In the genomic region with DNA sequence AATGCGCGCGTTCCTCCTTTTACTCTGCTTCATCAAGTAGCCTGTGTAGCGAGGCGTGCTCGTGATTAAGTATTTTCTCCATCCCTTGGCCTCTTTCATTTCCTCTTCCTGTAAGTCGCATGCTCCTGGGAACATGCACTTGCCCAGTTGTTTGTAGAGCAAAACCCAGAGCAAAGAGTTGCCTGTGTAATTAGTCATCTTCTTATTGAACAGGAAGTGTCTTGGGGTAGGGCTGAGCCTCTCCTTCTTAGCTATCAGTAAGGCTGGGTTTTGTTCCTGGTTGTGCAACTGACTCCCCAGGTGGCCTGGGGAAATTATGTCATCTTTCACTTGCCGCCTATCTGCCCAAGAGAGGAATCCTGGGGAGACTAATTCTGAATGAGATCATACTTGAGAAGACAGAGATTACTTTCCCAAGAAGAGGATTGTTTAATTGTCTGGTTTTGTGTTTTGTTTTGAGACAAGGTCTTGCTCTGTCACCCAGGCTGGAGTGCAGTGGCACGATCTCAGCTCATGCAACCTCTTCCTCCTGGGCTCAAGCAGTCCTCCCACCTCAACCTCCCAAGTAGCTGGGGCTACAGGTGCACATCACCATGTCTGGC, we compare ENCODE assay signal across 9 cellular contexts. TPM values are rescaled to one million over a fixed set of nuclear protein-coding genes. Genes with fewer than 3 reads are reported as not detected.
DNase-seq lines count a peak whose midpoint lies in the region; ATAC-seq and TF ChIP-seq lines count a peak whose summit lies in the region.
"Had no signal": no experiment of that assay in that cellular context is flagged by ENCODE, and none has a peak within 500 bp of the region (broad histone marks: within the 10 kb centered on the region; RNA-seq: fewer than 3 reads in every experiment).

No MANE protein-coding gene starts in this region.

- no peaks in the 10 kb centered on the region for H3K79me2 ChIP-seq in Loucy (ENCODE audit: insufficient read depth, low read length)

- peaks cover 12% of the 10 kb centered on the region for H3K4me1 Mint-ChIP-seq in activated CD8-positive, alpha-beta memory T cell treated with anti-CD3 and anti-CD28 coated beads, Interleukin-2, amount 10 ng/mL, durations not matched to agents 7 days and 5 days

- CTCF ChIA-PET in activated CD8-positive, alpha-beta memory T cell treated with anti-CD3 and anti-CD28 coated beads, Interleukin-2, amount 10 ng/mL, durations not matched to agents 7 days and 5 days (lab: Charles Lee), result no interaction called here
- CTCF ChIA-PET in HEK293 (lab: Yijun Ruan, JAX), result interaction anchor here (1.4 kb wide), 1 partner anchor 21 kb away, joined by 5 read pairs; no protein-coding TSS in a partner anchor

- peak; percentile 65 for DNase-seq in activated CD8-positive, alpha-beta memory T cell treated with anti-CD3 and anti-CD28 coated beads, Interleukin-2, amount 10 ng/mL, durations not matched to agents 7 days and 5 days
- DNase-seq in activated CD8-positive, alpha-beta memory T cell treated with anti-CD3 and anti-CD28 coated beads, Interleukin-2, amount 50 U/mL, for 4 hours, result no peak
- DNase-seq in activated T-cell treated with anti-CD3 and anti-CD28 coated beads, Interleukin-2, amount 50 U/mL, for 48 hours, result peak; percentile 50 to 58
- peak in 2 of 3 donors; percentile 40 to 57 for DNase-seq in right cardiac atrium
- peak; percentile 1 to 40 for DNase-seq in stimulated activated CD8-positive, alpha-beta memory T cell treated with anti-CD3 and anti-CD28 coated beads, Interleukin-15, amount 100 ng/mL, for 48 hours (ENCODE audit: low read depth in 2 of 2)
- no peak for DNase-seq in cerebellum (ENCODE audit: low spot score)

- H3K36me3 Mint-ChIP-seq in activated CD8-positive, alpha-beta memory T cell treated with anti-CD3 and anti-CD28 coated beads, Interleukin-2, amount 10 ng/mL, durations not matched to agents 7 days and 5 days, result peaks cover 3% of the 10 kb centered on the region

- H3K27ac Mint-ChIP-seq in activated CD8-positive, alpha-beta memory T cell treated with anti-CD3 and anti-CD28 coated beads, Interleukin-2, amount 10 ng/mL, durations not matched to agents 7 days and 5 days, result peak overlapping the region; percentile 75

- peak overlapping the region; percentile 83 for H2AFZ ChIP-seq in Loucy (ENCODE audit: low read length)

- H3K27ac ChIP-seq in HEK293 (ENCODE audit: extremely low read depth, low read depth, low read length), result no peak overlapping the region; the same call in 1 of the 2 replicates
- H3K27ac ChIP-seq in right cardiac atrium (ENCODE audit: low read length), result no peak overlapping the region

- H3K9me3 Mint-ChIP-seq in activated CD8-positive, alpha-beta memory T cell treated with anti-CD3 and anti-CD28 coated beads, Interleukin-2, amount 10 ng/mL, durations not matched to agents 7 days and 5 days (ENCODE audit: low read depth), result no peaks in the 10 kb centered on the region

- WGBS in right cardiac atrium, result 34% methylated on average over 9 of the region's 9 CpGs

- TF ChIP-seq CTCF in HEK293 (tag by site-specific recombination; IDR thresholded peaks at IDR 0.05) (no peak), Loucy (conservative IDR thresholded peaks at IDR 0.05; ENCODE audit: low read length) (no peak)

- POLR2A ChIA-PET in HEK293 (lab: Yijun Ruan, JAX), result no interaction called here

- no peak overlapping the region for H3K9ac ChIP-seq in Loucy (ENCODE audit: low read depth, low read length, poor library complexity, severe bottlenecking)

- no peak overlapping the region for H3K4me3 Mint-ChIP-seq in activated CD8-positive, alpha-beta memory T cell treated with anti-CD3 and anti-CD28 coated beads, Interleukin-2, amount 10 ng/mL, durations not matched to agents 7 days and 5 days

- H3K4me1 ChIP-seq in HEK293 (ENCODE audit: control insufficient read depth, insufficient read depth, low read length) (no peaks in the 10 kb centered on the region), Loucy (ENCODE audit: insufficient read depth, low read length, poor library complexity, severe bottlenecking) (peaks cover 9% of the 10 kb centered on the region), right cardiac atrium (ENCODE audit: control insufficient read depth, insufficient read depth, low read length) (no peaks in the 10 kb centered on the region)

- H3K27me3 Mint-ChIP-seq in activated CD8-positive, alpha-beta memory T cell treated with anti-CD3 and anti-CD28 coated beads, Interleukin-2, amount 10 ng/mL, durations not matched to agents 7 days and 5 days, result peaks cover 2% of the 10 kb centered on the region

- peak overlapping the region; percentile 13 for H3K4me2 ChIP-seq in Loucy (ENCODE audit: low read depth, low read length, poor library complexity, severe bottlenecking)

- H3K27me3 ChIP-seq in Loucy (ENCODE audit: insufficient read depth, low read length, poor library complexity, severe bottlenecking) (no peaks in the 10 kb centered on the region), right cardiac atrium (ENCODE audit: control insufficient read depth, insufficient read depth) (no peaks in the 10 kb centered on the region)

- no peaks in the 10 kb centered on the region for H3K9me2 ChIP-seq in Loucy (replicated peaks; ENCODE audit: low read depth, low read length)

- no peaks in the 10 kb centered on the region for H3F3A ChIP-seq in Loucy (ENCODE audit: low read depth)

- no peaks in the 10 kb centered on the region for H4K20me1 ChIP-seq in Loucy (ENCODE audit: insufficient read depth, low read length, poor library complexity, severe bottlenecking)

- intact Hi-C loops in right cardiac atrium (cut with DNase I), result no loop called here

- H3K9me3 ChIP-seq in HEK293 (ENCODE audit: control insufficient read depth, insufficient read depth, low read depth, low read length) (no peaks in the 10 kb centered on the region), Loucy (ENCODE audit: insufficient read depth, low read depth, low read length) (no peaks in the 10 kb centered on the region), right cardiac atrium (ENCODE audit: control insufficient read depth, low read length) (no peaks in the 10 kb centered on the region)

- ATAC-seq in activated CD8-positive, alpha-beta memory T cell treated with anti-CD3 and anti-CD28 coated beads, Interleukin-2, amount 10 ng/mL, durations not matched to agents 7 days and 5 days, result peak; percentile 97
- ATAC-seq in right cardiac atrium, result peak; percentile 93 to 96

- H3K36me3 ChIP-seq in HEK293 (ENCODE audit: control insufficient read depth in 2 of 2, insufficient read depth in 1 of 2, low read length in 2 of 2) (no peaks in the 10 kb centered on the region), Loucy (ENCODE audit: insufficient read depth, low read length) (no peaks in the 10 kb centered on the region)

- H3K4me3 ChIP-seq in HEK293 (ENCODE audit: low read depth, low read length) (no peak overlapping the region), Loucy (ENCODE audit: low read length, poor library complexity, severe bottlenecking) (no peak overlapping the region), right cardiac atrium (ENCODE audit: low read length) (no peak overlapping the region)

TF ChIP-seq in HEK293, 187 proteins besides CTCF, POLR2A, EP300 and RAD21 (continues in another document):
- no peak for TF ChIP-seq ZNF621 (tag by site-specific recombination; IDR thresholded peaks at IDR 0.05)
- TF ChIP-seq ZNF610 (tag by site-specific recombination; IDR thresholded peaks at IDR 0.05; ENCODE audit: borderline replicate concordance), result no peak
- no peak for TF ChIP-seq ZNF768 (tag by site-specific recombination; IDR thresholded peaks at IDR 0.05)
- TF ChIP-seq ZNF114 (tag by site-specific recombination; IDR thresholded peaks at IDR 0.05), result no peak
- no peak for TF ChIP-seq ZNF292 (tag by site-specific recombination; IDR thresholded peaks at IDR 0.05; ENCODE audit: borderline replicate concordance, low read depth)
- TF ChIP-seq SCRT1 (tag by site-specific recombination; IDR thresholded peaks at IDR 0.05; ENCODE audit: borderline replicate concordance), result 0 out of 2 replicates have a peak, but pooled peaks have one; percentile 14
- no peak for TF ChIP-seq ZNF791 (tag by site-specific recombination; IDR thresholded peaks at IDR 0.05)
- peak; percentile 63 for TF ChIP-seq ZBTB10 (tag by site-specific recombination; IDR thresholded peaks at IDR 0.05)
- peak; percentile 71 for TF ChIP-seq GFI1B (tag by site-specific recombination; IDR thresholded peaks at IDR 0.05)
- peak; percentile 94 for TF ChIP-seq GLIS1 (tag by site-specific recombination; IDR thresholded peaks at IDR 0.05)
- no peak for TF ChIP-seq ZNF707 (tag by site-specific recombination; IDR thresholded peaks at IDR 0.05)
- no peak for TF ChIP-seq ZNF354C (tag by site-specific recombination; IDR thresholded peaks at IDR 0.05; ENCODE audit: borderline replicate concordance, low read depth)

RNA-seq across cellular contexts. Expression of gene LIPH, which starts 14.9 kb away (rescaled TPM):
- not detected for total RNA-seq in activated CD8-positive, alpha-beta memory T cell treated with anti-CD3 and anti-CD28 coated beads, Interleukin-2, amount 10 ng/mL, durations not matched to agents 7 days and 5 days
- under 1 TPM; 0.14 to 0.62 (median 0.31) TPM for total RNA-seq in right cardiac atrium
- 0.07 TPM for polyA plus RNA-seq in right cardiac atrium
- not detected for total RNA-seq in cerebellum
- total RNA-seq: lung microvascular endothelial cell had no signal

RNA-seq across cellular contexts. Expression of gene TMEM41A, which starts 38.6 kb away (rescaled TPM):
- 10 to 100 TPM; 16.3 to 20.4 TPM for total RNA-seq in activated CD8-positive, alpha-beta memory T cell treated with anti-CD3 and anti-CD28 coated beads, Interleukin-2, amount 10 ng/mL, durations not matched to agents 7 days and 5 days
- total RNA-seq in right cardiac atrium (10 to 100 TPM; 10.9 to 11.8 (median 11.6) TPM), cerebellum (8.5 TPM)
- polyA plus RNA-seq in right cardiac atrium, result 8.5 TPM

RNA-seq across cellular contexts. Expression of gene SENP2, which starts 48.6 kb away (rescaled TPM):
- 10 to 100 TPM; 28.8 to 31.4 TPM for total RNA-seq in activated CD8-positive, alpha-beta memory T cell treated with anti-CD3 and anti-CD28 coated beads, Interleukin-2, amount 10 ng/mL, durations not matched to agents 7 days and 5 days
- total RNA-seq in right cardiac atrium (10 to 100 TPM; 27.5 to 30.1 (median 29.0) TPM), cerebellum (45.7 TPM)
- 9.2 TPM for polyA plus RNA-seq in right cardiac atrium

Comparison
In these comparisons a context has a peak if more than half of its experiments do, and no peak if none do; other contexts are left out.
1. DNase-seq: peak in activated CD8-positive, alpha-beta memory T cell treated with anti-CD3 and anti-CD28 coated beads, Interleukin-2, amount 10 ng/mL, durations not matched to agents 7 days and 5 days (single experiment), activated T-cell treated with anti-CD3 and anti-CD28 coated beads, Interleukin-2, amount 50 U/mL, for 48 hours (2 of 2), right cardiac atrium (2 of 3) and stimulated activated CD8-positive, alpha-beta memory T cell treated with anti-CD3 and anti-CD28 coated beads, Interleukin-15, amount 100 ng/mL, for 48 hours (2 of 2); none in activated CD8-positive, alpha-beta memory T cell treated with anti-CD3 and anti-CD28 coated beads, Interleukin-2, amount 50 U/mL, for 4 hours (single experiment) and cerebellum (single experiment).